Comparison of ENCODE assay signal across 10 cellular contexts in the genomic region with DNA sequence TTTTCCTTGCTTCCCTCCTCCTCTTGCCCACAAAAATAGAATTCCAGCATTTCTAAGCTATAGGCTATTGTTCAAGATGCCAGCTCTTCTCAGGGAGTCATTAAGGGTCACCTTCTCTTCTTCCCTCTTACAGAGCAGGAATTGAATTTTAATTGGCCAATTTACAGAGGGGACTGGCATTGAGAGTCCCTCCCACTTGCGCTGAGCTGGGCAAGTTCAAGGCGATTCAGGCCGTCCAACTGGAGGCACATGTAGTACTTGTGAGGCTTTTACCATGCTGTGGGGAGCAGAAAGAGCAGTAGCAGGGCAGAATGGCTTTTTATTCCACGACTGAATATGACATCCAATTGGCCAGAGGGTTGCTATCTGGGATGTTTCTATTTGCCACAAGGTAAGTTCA.
"Had no signal": no experiment of that assay in that cellular context is flagged by ENCODE, and none has a peak within 500 bp of the region (broad histone marks: within the 10 kb centered on the region; RNA-seq: fewer than 3 reads in every experiment).

No MANE protein-coding gene starts in this region.

- DNase-seq: activated CD4-positive, alpha-beta T cell treated with anti-CD3 and anti-CD28 coated beads, Interleukin-2, amount 50 U/mL, for 4 hours; activated CD4-positive, CD25-positive, alpha-beta regulatory T cell treated with anti-CD3 and anti-CD28 coated beads, Interleukin-2, amount 50 U/mL, for 72 hours; activated effector memory CD4-positive, alpha-beta T cell treated with Interleukin-2 at 50 U/mL for 16 hours; activated T-cell treated with anti-CD3 and anti-CD28 coated beads, Interleukin-2, amount 50 U/mL, for 24 hours; amygdala; immature natural killer cell; small intestine; T-helper 2 cell had no signal

- H3K4me3 Mint-ChIP-seq: activated naive CD8-positive, alpha-beta T cell; activated T-cell treated with anti-CD3 and anti-CD28 coated beads, Interleukin-2, amount 50 U/mL, for 24 hours; immature natural killer cell had no signal

- H3K36me3 Mint-ChIP-seq: activated naive CD8-positive, alpha-beta T cell; immature natural killer cell had no signal

- H3K4me1 Mint-ChIP-seq: immature natural killer cell had no signal

- H3K27ac Mint-ChIP-seq: activated naive CD8-positive, alpha-beta T cell; activated T-cell treated with anti-CD3 and anti-CD28 coated beads, Interleukin-2, amount 50 U/mL, for 24 hours; immature natural killer cell had no signal

- H3K9me3 Mint-ChIP-seq: activated T-cell treated with anti-CD3 and anti-CD28 coated beads, Interleukin-2, amount 50 U/mL, for 24 hours; immature natural killer cell had no signal

- ATAC-seq: left lobe of liver had no signal
